ENCODE assay signal across 1 cellular context in the genomic region with DNA sequence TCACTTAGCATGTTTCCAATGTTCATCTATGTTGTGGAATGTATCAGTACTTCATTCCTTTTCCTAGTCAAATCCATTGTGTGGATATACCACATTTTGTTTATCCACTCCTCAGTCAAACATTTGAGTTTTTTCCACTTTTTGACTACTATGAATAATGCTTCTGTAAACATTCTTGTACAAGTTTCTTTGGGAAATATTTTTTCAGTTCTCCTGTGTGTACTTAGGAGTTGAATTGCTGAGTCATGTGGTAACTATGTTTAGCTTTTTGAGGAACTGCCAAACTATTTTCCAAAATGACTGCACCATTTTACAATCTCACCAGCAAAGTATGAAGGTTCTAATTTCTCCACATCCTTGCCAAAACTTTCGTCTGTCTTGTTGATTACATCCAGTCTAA.
TF ChIP-seq lines count a peak whose summit lies in the region.

No MANE protein-coding gene starts in this region.

TF ChIP-seq in HepG2, 621 proteins besides CTCF, POLR2A, EP300 and RAD21 (continued from another document and continues in another):
- TF ChIP-seq, protein P1, sequence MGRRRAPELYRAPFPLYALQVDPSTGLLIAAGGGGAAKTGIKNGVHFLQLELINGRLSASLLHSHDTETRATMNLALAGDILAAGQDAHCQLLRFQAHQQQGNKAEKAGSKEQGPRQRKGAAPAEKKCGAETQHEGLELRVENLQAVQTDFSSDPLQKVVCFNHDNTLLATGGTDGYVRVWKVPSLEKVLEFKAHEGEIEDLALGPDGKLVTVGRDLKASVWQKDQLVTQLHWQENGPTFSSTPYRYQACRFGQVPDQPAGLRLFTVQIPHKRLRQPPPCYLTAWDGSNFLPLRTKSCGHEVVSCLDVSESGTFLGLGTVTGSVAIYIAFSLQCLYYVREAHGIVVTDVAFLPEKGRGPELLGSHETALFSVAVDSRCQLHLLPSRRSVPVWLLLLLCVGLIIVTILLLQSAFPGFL (CRISPR knock-in tag; IDR thresholded peaks at IDR 0.05), result no peak
- TF ChIP-seq ARHGAP35 (CRISPR knock-in tag; IDR thresholded peaks at IDR 0.05; ENCODE audit: borderline replicate concordance) (no peak), BCLAF1 (IDR thresholded peaks at IDR 0.05) (no peak), ISL2 (CRISPR knock-in tag; IDR thresholded peaks at IDR 0.05) (peak; percentile 87), ZNF850 (CRISPR knock-in tag; conservative IDR thresholded peaks at IDR 0.05) (no peak), ZNF468 (CRISPR knock-in tag; IDR thresholded peaks at IDR 0.05) (no peak), MEIS2 (CRISPR knock-in tag; IDR thresholded peaks at IDR 0.05) (no peak), ZFP37 (CRISPR knock-in tag; IDR thresholded peaks at IDR 0.05; ENCODE audit: borderline replicate concordance) (no peak), ZC3H13 (CRISPR knock-in tag; IDR thresholded peaks at IDR 0.05) (no peak), PAXIP1 (CRISPR knock-in tag; conservative IDR thresholded peaks at IDR 0.05) (peak; percentile 68), GRHL1 (CRISPR knock-in tag; conservative IDR thresholded peaks at IDR 0.05) (no peak), SNRNP70 (IDR thresholded peaks at IDR 0.05; ENCODE audit: low read depth, low read length) (no peak), PAWR (CRISPR knock-in tag; IDR thresholded peaks at IDR 0.05; ENCODE audit: borderline replicate concordance) (no peak), ZNF317 (CRISPR knock-in tag; IDR thresholded peaks at IDR 0.05) (peak; percentile 93), NCOA1 (CRISPR knock-in tag; IDR thresholded peaks at IDR 0.05) (no peak), FOXO1 (CRISPR knock-in tag; IDR thresholded peaks at IDR 0.05) (peak; percentile 49; the same call in 1 of the 2 replicates), NFIC (IDR thresholded peaks at IDR 0.05; ENCODE audit: low read length) (peak; percentile 83; the same call in 1 of the 2 replicates), TOPORS (CRISPR knock-in tag; IDR thresholded peaks at IDR 0.05) (no peak), HMG20A (CRISPR knock-in tag; IDR thresholded peaks at IDR 0.05; ENCODE audit: borderline replicate concordance) (peak; percentile 91; the same call in 1 of the 2 replicates), ZNF619 (CRISPR knock-in tag; IDR thresholded peaks at IDR 0.05) (no peak), NFE2L1 (CRISPR knock-in tag; IDR thresholded peaks at IDR 0.05; ENCODE audit: borderline replicate concordance) (no peak), FIP1L1 (IDR thresholded peaks at IDR 0.05; ENCODE audit: borderline replicate concordance, insufficient read depth, low read depth, low read length) (no peak), HES4 (CRISPR knock-in tag; IDR thresholded peaks at IDR 0.05; ENCODE audit: borderline replicate concordance) (no peak), NFIB (CRISPR knock-in tag; IDR thresholded peaks at IDR 0.05; ENCODE audit: borderline replicate concordance) (no peak), ZNF12 (CRISPR knock-in tag; IDR thresholded peaks at IDR 0.05) (no peak; the same call in 1 of the 2 replicates), RFX5 (IDR thresholded peaks at IDR 0.05; ENCODE audit: low read depth, low read length) (no peak), ZNF629 (CRISPR knock-in tag; conservative IDR thresholded peaks at IDR 0.05) (no peak; the same call in 1 of the 2 replicates), CBFB (CRISPR knock-in tag; IDR thresholded peaks at IDR 0.05) (no peak), SIX4 (CRISPR knock-in tag; IDR thresholded peaks at IDR 0.05) (peak; percentile 75; the same call in 1 of the 2 replicates), HNRNPLL (IDR thresholded peaks at IDR 0.05; ENCODE audit: low read depth, low read length, poor library complexity, severe bottlenecking) (no peak), NR2F1 (CRISPR knock-in tag; IDR thresholded peaks at IDR 0.05) (no peak), SALL1 (CRISPR knock-in tag; IDR thresholded peaks at IDR 0.05) (no peak), SUZ12 (IDR thresholded peaks at IDR 0.05; ENCODE audit: low read depth, low read length) (no peak), SRSF9 (IDR thresholded peaks at IDR 0.05; ENCODE audit: borderline replicate concordance, insufficient read depth, low read depth, low read length, poor library complexity, severe bottlenecking) (no peak), HOXD1 (CRISPR knock-in tag; IDR thresholded peaks at IDR 0.05) (no peak), ZBTB3 (CRISPR knock-in tag; IDR thresholded peaks at IDR 0.05; ENCODE audit: borderline replicate concordance, low read depth) (no peak), ZNF354B (CRISPR knock-in tag; IDR thresholded peaks at IDR 0.05) (no peak), TFDP2 (CRISPR knock-in tag; IDR thresholded peaks at IDR 0.05) (no peak), ZNF598 (CRISPR knock-in tag; IDR thresholded peaks at IDR 0.05; ENCODE audit: borderline replicate concordance) (no peak), ZNF773 (CRISPR knock-in tag; IDR thresholded peaks at IDR 0.05; ENCODE audit: borderline replicate concordance) (no peak), ZNF713 (CRISPR knock-in tag; IDR thresholded peaks at IDR 0.05) (no peak), ZSCAN22 (CRISPR knock-in tag; IDR thresholded peaks at IDR 0.05) (no peak), AHR (CRISPR knock-in tag; IDR thresholded peaks at IDR 0.05) (no peak), ZNF484 (CRISPR knock-in tag; IDR thresholded peaks at IDR 0.05; ENCODE audit: borderline replicate concordance, low read depth) (no peak), CCAR2 (optimal IDR thresholded peaks at IDR 0.05; ENCODE audit: low read depth, low read length) (no peak), PHF5A (CRISPR knock-in tag; IDR thresholded peaks at IDR 0.05; ENCODE audit: low read depth, unreplicated experiment) (no peak)
- TF ChIP-seq, protein P2, sequence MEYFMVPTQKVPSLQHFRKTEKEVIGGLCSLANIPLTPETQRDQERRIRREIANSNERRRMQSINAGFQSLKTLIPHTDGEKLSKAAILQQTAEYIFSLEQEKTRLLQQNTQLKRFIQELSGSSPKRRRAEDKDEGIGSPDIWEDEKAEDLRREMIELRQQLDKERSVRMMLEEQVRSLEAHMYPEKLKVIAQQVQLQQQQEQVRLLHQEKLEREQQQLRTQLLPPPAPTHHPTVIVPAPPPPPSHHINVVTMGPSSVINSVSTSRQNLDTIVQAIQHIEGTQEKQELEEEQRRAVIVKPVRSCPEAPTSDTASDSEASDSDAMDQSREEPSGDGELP (IDR thresholded peaks at IDR 0.05; ENCODE audit: borderline replicate concordance, low read depth), result no peak
- TF ChIP-seq, protein P3, sequence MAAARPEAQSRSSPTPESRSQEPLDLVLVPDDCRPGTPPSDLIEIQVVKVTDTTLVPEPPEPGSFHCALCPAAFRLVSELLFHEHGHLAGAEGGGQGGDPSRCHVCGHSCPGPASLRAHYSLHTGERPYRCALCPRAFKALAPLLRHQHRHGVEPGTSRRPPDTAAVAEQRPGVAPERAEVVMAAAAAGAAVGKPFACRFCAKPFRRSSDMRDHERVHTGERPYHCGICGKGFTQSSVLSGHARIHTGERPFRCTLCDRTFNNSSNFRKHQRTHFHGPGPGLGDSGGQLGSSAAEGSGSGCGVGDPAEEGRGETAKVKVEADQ (CRISPR knock-in tag; IDR thresholded peaks at IDR 0.05; ENCODE audit: borderline replicate concordance), result no peak
- TF ChIP-seq, protein P4, sequence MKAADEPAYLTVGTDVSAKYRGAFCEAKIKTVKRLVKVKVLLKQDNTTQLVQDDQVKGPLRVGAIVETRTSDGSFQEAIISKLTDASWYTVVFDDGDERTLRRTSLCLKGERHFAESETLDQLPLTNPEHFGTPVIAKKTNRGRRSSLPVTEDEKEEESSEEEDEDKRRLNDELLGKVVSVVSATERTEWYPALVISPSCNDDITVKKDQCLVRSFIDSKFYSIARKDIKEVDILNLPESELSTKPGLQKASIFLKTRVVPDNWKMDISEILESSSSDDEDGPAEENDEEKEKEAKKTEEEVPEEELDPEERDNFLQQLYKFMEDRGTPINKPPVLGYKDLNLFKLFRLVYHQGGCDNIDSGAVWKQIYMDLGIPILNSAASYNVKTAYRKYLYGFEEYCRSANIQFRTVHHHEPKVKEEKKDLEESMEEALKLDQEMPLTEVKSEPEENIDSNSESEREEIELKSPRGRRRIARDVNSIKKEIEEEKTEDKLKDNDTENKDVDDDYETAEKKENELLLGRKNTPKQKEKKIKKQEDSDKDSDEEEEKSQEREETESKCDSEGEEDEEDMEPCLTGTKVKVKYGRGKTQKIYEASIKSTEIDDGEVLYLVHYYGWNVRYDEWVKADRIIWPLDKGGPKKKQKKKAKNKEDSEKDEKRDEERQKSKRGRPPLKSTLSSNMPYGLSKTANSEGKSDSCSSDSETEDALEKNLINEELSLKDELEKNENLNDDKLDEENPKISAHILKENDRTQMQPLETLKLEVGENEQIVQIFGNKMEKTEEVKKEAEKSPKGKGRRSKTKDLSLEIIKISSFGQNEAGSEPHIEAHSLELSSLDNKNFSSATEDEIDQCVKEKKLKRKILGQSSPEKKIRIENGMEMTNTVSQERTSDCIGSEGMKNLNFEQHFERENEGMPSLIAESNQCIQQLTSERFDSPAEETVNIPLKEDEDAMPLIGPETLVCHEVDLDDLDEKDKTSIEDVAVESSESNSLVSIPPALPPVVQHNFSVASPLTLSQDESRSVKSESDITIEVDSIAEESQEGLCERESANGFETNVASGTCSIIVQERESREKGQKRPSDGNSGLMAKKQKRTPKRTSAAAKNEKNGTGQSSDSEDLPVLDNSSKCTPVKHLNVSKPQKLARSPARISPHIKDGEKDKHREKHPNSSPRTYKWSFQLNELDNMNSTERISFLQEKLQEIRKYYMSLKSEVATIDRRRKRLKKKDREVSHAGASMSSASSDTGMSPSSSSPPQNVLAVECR (CRISPR knock-in tag; IDR thresholded peaks at IDR 0.05; ENCODE audit: borderline replicate concordance), result no peak
- TF ChIP-seq, protein P5, sequence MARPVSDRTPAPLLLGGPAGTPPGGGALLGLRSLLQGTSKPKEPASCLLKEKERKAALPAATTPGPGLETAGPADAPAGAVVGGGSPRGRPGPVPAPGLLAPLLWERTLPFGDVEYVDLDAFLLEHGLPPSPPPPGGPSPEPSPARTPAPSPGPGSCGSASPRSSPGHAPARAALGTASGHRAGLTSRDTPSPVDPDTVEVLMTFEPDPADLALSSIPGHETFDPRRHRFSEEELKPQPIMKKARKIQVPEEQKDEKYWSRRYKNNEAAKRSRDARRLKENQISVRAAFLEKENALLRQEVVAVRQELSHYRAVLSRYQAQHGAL (CRISPR knock-in tag; IDR thresholded peaks at IDR 0.05; ENCODE audit: not compliant biosample characterization), result no peak
